In genomic region chr16:54455021-54455725, GRCh38 we compare ENCODE assay signal across 16 cellular contexts.
"Had no signal": no experiment of that assay in that cellular context is flagged by ENCODE, and none has a peak within 500 bp of the region (broad histone marks: within the 10 kb centered on the region; RNA-seq: fewer than 3 reads in every experiment).

No MANE protein-coding gene starts in this region.

- H3K27me3 ChIP-seq: breast epithelium, upper lobe of left lung had no signal

- H3K4me3 ChIP-seq: breast epithelium, esophagus muscularis mucosa, spleen, upper lobe of left lung had no signal

- DNase-seq: activated CD4-positive, alpha-beta T cell treated with anti-CD3 and anti-CD28 coated beads, Interleukin-2, amount 50 U/mL, for 48 hours; activated naive CD4-positive, alpha-beta T cell treated with Interleukin-2 at 50 U/mL for 16 hours; activated naive CD8-positive, alpha-beta T cell treated with anti-CD3 and anti-CD28 coated beads for 36 hours; activated T-cell treated with anti-CD3 and anti-CD28 coated beads, Interleukin-2, amount 50 U/mL, for 48 hours; effector memory CD4-positive, alpha-beta T cell; islet precursor cell; left cardiac atrium; nucleus accumbens; spleen; stimulated activated CD4-positive, alpha-beta T cell treated with anti-CD3 and anti-CD28 coated beads, Interleukin-4, amount 100 ng/mL, for 24 hours; stimulated activated naive CD8-positive, alpha-beta T cell treated with anti-CD3 and anti-CD28 coated beads, Interleukin-15, Interleukin-2, amounts not matched to agents 100 U/mL and 50 U/mL, for 24 hours; T-helper 9 cell had no signal

- H3K9me3 ChIP-seq: breast epithelium, esophagus muscularis mucosa, spleen, upper lobe of left lung had no signal

- H3K4me1 ChIP-seq: breast epithelium, esophagus muscularis mucosa, spleen, upper lobe of left lung had no signal

- ATAC-seq: left cardiac atrium; stimulated activated naive CD8-positive, alpha-beta T cell treated with anti-CD3 and anti-CD28 coated beads, Interleukin-15, Interleukin-2, amounts not matched to agents 100 U/mL and 50 U/mL, for 24 hours; WTC11 had no signal

- H3K36me3 ChIP-seq: breast epithelium, esophagus muscularis mucosa, spleen, upper lobe of left lung had no signal

- H3K27ac ChIP-seq: breast epithelium, esophagus muscularis mucosa, spleen, upper lobe of left lung had no signal
